Comparison of ENCODE assay signal across 2 cellular contexts in the genomic region with DNA sequence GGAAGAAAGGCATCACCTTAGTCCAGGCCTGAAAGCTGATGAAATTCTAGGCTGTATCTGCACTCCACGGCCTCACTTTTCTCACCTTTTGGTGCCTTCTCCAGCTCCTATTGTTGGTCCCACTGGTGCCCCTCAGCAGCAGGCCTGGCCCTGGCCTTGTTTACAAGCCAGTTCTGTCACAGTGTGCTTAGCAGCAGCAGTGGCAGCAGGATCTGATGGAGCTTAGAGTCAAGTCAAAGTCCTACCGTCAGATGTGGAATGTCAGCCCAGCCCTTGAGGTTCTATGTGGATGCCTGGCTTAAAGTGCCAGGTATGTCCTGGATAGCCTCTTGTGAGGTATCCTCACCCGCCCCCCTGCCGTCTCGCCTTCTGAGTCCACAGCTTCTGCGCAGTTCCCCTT.
TF ChIP-seq lines count a peak whose summit lies in the region.

No MANE protein-coding gene starts in this region.

TF ChIP-seq in K562, 482 proteins besides CTCF, POLR2A, EP300 and RAD21:
- TF ChIP-seq SPI1 (IDR thresholded peaks at IDR 0.05; ENCODE audit: borderline replicate concordance, low read depth, low read length) (peak; percentile 9; the same call in 1 of the 2 replicates), EHMT2 (IDR thresholded peaks at IDR 0.05) (no peak)

TF ChIP-seq in HepG2, 621 proteins besides CTCF, POLR2A, EP300 and RAD21 (continues in another document):
- peak; percentile 63; the same call in 1 of the 2 replicates for TF ChIP-seq ZNF292 (CRISPR knock-in tag; IDR thresholded peaks at IDR 0.05; ENCODE audit: borderline replicate concordance, low read depth)
- TF ChIP-seq, protein P1, sequence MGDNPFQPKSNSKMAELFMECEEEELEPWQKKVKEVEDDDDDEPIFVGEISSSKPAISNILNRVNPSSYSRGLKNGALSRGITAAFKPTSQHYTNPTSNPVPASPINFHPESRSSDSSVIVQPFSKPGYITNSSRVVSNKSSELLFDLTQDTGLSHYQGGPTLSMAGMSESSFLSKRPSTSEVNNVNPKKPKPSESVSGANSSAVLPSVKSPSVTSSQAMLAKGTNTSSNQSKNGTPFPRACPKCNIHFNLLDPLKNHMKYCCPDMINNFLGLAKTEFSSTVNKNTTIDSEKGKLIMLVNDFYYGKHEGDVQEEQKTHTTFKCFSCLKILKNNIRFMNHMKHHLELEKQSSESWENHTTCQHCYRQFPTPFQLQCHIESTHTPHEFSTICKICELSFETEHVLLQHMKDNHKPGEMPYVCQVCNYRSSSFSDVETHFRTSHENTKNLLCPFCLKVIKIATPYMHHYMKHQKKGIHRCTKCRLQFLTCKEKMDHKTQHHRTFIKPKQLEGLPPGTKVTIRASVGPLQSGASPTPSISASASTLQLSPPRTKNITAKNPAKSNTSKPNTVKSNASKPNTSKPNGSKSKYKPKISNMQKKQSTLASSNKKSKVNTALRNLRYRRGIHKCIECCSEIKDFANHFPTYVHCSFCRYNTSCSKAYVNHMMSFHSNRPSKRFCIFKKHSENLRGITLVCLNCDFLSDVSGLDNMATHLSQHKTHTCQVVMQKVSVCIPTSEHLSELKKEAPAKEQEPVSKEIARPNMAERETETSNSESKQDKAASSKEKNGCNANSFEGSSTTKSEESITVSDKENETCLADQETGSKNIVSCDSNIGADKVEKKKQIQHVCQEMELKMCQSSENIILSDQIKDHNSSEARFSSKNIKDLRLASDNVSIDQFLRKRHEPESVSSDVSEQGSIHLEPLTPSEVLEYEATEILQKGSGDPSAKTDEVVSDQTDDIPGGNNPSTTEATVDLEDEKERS (CRISPR knock-in tag; IDR thresholded peaks at IDR 0.05): no peak
- TF ChIP-seq ZFX (CRISPR knock-in tag; IDR thresholded peaks at IDR 0.05; ENCODE audit: low read depth): peak; percentile 64
- no peak for TF ChIP-seq ZNF567 (CRISPR knock-in tag; IDR thresholded peaks at IDR 0.05; ENCODE audit: borderline replicate concordance)
- TF ChIP-seq ZFP41 (CRISPR knock-in tag; IDR thresholded peaks at IDR 0.05; ENCODE audit: borderline replicate concordance): no peak
- no peak for TF ChIP-seq HNRNPH1 (optimal IDR thresholded peaks at IDR 0.05; ENCODE audit: low read depth, low read length)
- no peak for TF ChIP-seq CENPX (CRISPR knock-in tag; IDR thresholded peaks at IDR 0.05)
- TF ChIP-seq FOXA3 (CRISPR knock-in tag; IDR thresholded peaks at IDR 0.05): peak; percentile 55; the same call in 1 of the 2 replicates
- no peak for TF ChIP-seq DNMT3B (CRISPR knock-in tag; conservative IDR thresholded peaks at IDR 0.05)
- TF ChIP-seq TEAD3 (CRISPR knock-in tag; optimal IDR thresholded peaks at IDR 0.05; ENCODE audit: borderline replicate concordance): peak; percentile 46
- TF ChIP-seq IKZF1 (IDR thresholded peaks at IDR 0.05): no peak
- TF ChIP-seq, protein P2, sequence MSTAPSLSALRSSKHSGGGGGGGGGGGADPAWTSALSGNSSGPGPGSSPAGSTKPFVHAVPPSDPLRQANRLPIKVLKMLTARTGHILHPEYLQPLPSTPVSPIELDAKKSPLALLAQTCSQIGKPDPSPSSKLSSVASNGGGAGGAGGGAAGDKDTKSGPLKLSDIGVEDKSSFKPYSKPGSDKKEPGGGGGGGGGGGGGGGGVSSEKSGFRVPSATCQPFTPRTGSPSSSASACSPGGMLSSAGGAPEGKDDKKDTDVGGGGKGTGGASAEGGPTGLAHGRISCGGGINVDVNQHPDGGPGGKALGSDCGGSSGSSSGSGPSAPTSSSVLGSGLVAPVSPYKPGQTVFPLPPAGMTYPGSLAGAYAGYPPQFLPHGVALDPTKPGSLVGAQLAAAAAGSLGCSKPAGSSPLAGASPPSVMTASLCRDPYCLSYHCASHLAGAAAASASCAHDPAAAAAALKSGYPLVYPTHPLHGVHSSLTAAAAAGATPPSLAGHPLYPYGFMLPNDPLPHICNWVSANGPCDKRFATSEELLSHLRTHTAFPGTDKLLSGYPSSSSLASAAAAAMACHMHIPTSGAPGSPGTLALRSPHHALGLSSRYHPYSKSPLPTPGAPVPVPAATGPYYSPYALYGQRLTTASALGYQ (CRISPR knock-in tag; IDR thresholded peaks at IDR 0.05): no peak
- TF ChIP-seq, protein P3, sequence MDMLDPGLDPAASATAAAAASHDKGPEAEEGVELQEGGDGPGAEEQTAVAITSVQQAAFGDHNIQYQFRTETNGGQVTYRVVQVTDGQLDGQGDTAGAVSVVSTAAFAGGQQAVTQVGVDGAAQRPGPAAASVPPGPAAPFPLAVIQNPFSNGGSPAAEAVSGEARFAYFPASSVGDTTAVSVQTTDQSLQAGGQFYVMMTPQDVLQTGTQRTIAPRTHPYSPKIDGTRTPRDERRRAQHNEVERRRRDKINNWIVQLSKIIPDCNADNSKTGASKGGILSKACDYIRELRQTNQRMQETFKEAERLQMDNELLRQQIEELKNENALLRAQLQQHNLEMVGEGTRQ (IDR thresholded peaks at IDR 0.05; ENCODE audit: low read depth, low read length): no peak
- TF ChIP-seq, protein P3 (CRISPR knock-in tag; IDR thresholded peaks at IDR 0.05; ENCODE audit: borderline replicate concordance): no peak
- TF ChIP-seq TCF12 (IDR thresholded peaks at IDR 0.05): no peak
- no peak for TF ChIP-seq TCF12 (CRISPR knock-in tag; IDR thresholded peaks at IDR 0.05)
- TF ChIP-seq FOXA1 (IDR thresholded peaks at IDR 0.05): no peak
- peak; percentile 35; the same call in 1 of the 2 replicates for TF ChIP-seq FOXA1 (CRISPR knock-in tag; IDR thresholded peaks at IDR 0.05)
- TF ChIP-seq, protein P4, sequence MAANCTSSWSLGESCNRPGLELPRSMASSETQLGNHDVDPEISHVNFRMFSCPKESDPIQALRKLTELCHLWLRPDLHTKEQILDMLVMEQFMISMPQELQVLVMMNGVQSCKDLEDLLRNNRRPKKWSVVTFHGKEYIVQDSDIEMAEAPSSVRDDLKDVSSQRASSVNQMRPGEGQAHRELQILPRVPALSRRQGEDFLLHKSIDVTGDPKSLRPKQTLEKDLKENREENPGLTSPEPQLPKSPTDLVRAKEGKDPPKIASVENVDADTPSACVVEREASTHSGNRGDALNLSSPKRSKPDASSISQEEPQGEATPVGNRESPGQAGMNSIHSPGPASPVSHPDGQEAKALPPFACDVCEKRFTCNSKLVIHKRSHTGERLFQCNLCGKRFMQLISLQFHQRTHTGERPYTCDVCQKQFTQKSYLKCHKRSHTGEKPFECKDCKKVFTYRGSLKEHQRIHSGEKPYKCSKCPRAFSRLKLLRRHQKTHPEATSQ (CRISPR knock-in tag; IDR thresholded peaks at IDR 0.05; ENCODE audit: borderline replicate concordance): no peak
- TF ChIP-seq MIER2 (CRISPR knock-in tag; IDR thresholded peaks at IDR 0.05): 0 out of 2 replicates have a peak, but pooled peaks have one; percentile 2
- no peak for TF ChIP-seq ZNF121 (CRISPR knock-in tag; IDR thresholded peaks at IDR 0.05)
- TF ChIP-seq ZNF232 (CRISPR knock-in tag; IDR thresholded peaks at IDR 0.05; ENCODE audit: borderline replicate concordance): no peak
- no peak for TF ChIP-seq ZBTB1 (CRISPR knock-in tag; IDR thresholded peaks at IDR 0.05; ENCODE audit: borderline replicate concordance)
- no peak for TF ChIP-seq ZNF331 (CRISPR knock-in tag; IDR thresholded peaks at IDR 0.05)
- no peak for TF ChIP-seq NFIC (IDR thresholded peaks at IDR 0.05; ENCODE audit: low read length)
- no peak for TF ChIP-seq LCORL (IDR thresholded peaks at IDR 0.05)
- TF ChIP-seq LCORL (CRISPR knock-in tag; IDR thresholded peaks at IDR 0.05): no peak
- TF ChIP-seq ZNF660 (CRISPR knock-in tag; IDR thresholded peaks at IDR 0.05; ENCODE audit: borderline replicate concordance, low read depth): no peak
- TF ChIP-seq FOXO1 (CRISPR knock-in tag; IDR thresholded peaks at IDR 0.05): 0 out of 2 replicates have a peak, but pooled peaks have one; percentile 15
- TF ChIP-seq JDP2 (CRISPR knock-in tag; IDR thresholded peaks at IDR 0.05; ENCODE audit: borderline replicate concordance): no peak
- TF ChIP-seq TBL1XR1 (IDR thresholded peaks at IDR 0.05; ENCODE audit: borderline replicate concordance, low read length, partially characterized antibody): no peak
- TF ChIP-seq PLRG1 (conservative IDR thresholded peaks at IDR 0.05): no peak
- TF ChIP-seq ZMYM3 (CRISPR knock-in tag; IDR thresholded peaks at IDR 0.05): no peak
- TF ChIP-seq SNRNP70 (IDR thresholded peaks at IDR 0.05; ENCODE audit: low read depth, low read length): no peak
- no peak for TF ChIP-seq SIX1 (CRISPR knock-in tag; IDR thresholded peaks at IDR 0.05; ENCODE audit: borderline replicate concordance)
- TF ChIP-seq ZNF3 (CRISPR knock-in tag; IDR thresholded peaks at IDR 0.05): no peak
- TF ChIP-seq SAP130 (CRISPR knock-in tag; IDR thresholded peaks at IDR 0.05; ENCODE audit: low read depth): no peak
- no peak for TF ChIP-seq ZSCAN9 (CRISPR knock-in tag; IDR thresholded peaks at IDR 0.05; ENCODE audit: borderline replicate concordance)
- TF ChIP-seq, protein P5, sequence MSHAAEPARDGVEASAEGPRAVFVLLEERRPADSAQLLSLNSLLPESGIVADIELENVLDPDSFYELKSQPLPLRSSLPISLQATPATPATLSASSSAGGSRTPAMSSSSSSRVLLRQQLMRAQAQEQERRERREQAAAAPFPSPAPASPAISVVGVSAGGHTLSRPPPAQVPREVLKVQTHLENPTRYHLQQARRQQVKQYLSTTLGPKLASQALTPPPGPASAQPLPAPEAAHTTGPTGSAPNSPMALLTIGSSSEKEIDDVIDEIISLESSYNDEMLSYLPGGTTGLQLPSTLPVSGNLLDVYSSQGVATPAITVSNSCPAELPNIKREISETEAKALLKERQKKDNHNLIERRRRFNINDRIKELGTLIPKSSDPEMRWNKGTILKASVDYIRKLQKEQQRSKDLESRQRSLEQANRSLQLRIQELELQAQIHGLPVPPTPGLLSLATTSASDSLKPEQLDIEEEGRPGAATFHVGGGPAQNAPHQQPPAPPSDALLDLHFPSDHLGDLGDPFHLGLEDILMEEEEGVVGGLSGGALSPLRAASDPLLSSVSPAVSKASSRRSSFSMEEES (CRISPR knock-in tag; IDR thresholded peaks at IDR 0.05): no peak
- TF ChIP-seq, protein P6, sequence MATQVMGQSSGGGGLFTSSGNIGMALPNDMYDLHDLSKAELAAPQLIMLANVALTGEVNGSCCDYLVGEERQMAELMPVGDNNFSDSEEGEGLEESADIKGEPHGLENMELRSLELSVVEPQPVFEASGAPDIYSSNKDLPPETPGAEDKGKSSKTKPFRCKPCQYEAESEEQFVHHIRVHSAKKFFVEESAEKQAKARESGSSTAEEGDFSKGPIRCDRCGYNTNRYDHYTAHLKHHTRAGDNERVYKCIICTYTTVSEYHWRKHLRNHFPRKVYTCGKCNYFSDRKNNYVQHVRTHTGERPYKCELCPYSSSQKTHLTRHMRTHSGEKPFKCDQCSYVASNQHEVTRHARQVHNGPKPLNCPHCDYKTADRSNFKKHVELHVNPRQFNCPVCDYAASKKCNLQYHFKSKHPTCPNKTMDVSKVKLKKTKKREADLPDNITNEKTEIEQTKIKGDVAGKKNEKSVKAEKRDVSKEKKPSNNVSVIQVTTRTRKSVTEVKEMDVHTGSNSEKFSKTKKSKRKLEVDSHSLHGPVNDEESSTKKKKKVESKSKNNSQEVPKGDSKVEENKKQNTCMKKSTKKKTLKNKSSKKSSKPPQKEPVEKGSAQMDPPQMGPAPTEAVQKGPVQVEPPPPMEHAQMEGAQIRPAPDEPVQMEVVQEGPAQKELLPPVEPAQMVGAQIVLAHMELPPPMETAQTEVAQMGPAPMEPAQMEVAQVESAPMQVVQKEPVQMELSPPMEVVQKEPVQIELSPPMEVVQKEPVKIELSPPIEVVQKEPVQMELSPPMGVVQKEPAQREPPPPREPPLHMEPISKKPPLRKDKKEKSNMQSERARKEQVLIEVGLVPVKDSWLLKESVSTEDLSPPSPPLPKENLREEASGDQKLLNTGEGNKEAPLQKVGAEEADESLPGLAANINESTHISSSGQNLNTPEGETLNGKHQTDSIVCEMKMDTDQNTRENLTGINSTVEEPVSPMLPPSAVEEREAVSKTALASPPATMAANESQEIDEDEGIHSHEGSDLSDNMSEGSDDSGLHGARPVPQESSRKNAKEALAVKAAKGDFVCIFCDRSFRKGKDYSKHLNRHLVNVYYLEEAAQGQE (IDR thresholded peaks at IDR 0.05; ENCODE audit: borderline replicate concordance in 1 of 2, low read depth in 1 of 2, low read length in 2 of 2): no peak
- no peak for TF ChIP-seq PCBP1 (IDR thresholded peaks at IDR 0.05; ENCODE audit: borderline replicate concordance, low read depth, low read length)
- TF ChIP-seq, protein P7, sequence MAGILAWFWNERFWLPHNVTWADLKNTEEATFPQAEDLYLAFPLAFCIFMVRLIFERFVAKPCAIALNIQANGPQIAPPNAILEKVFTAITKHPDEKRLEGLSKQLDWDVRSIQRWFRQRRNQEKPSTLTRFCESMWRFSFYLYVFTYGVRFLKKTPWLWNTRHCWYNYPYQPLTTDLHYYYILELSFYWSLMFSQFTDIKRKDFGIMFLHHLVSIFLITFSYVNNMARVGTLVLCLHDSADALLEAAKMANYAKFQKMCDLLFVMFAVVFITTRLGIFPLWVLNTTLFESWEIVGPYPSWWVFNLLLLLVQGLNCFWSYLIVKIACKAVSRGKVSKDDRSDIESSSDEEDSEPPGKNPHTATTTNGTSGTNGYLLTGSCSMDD (CRISPR knock-in tag; IDR thresholded peaks at IDR 0.05): no peak
- no peak for TF ChIP-seq HOXA7 (CRISPR knock-in tag; IDR thresholded peaks at IDR 0.05)
- TF ChIP-seq, protein P8, sequence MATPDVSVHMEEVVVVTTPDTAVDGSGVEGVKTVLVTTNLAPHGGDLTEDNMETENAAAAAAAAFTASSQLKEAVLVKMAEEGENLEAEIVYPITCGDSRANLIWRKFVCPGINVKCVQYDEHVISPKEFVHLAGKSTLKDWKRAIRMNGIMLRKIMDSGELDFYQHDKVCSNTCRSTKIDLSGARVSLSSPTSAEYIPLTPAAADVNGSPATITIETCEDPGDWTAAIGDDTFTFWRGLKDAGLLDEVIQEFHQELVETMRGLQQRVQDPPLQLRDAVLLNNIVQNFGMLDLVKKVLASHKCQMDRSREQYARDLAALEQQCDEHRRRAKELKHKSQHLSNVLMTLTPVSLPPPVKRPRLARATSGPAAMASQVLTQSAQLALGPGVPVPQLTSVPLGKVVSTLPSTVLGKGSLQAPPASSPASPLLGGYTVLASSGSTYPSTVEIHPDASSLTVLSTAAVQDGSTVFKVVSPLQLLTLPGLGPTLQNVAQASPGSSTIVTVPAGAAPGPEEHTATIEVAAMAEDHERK (CRISPR knock-in tag; IDR thresholded peaks at IDR 0.05; ENCODE audit: low read depth): no peak
- TF ChIP-seq, protein P9, sequence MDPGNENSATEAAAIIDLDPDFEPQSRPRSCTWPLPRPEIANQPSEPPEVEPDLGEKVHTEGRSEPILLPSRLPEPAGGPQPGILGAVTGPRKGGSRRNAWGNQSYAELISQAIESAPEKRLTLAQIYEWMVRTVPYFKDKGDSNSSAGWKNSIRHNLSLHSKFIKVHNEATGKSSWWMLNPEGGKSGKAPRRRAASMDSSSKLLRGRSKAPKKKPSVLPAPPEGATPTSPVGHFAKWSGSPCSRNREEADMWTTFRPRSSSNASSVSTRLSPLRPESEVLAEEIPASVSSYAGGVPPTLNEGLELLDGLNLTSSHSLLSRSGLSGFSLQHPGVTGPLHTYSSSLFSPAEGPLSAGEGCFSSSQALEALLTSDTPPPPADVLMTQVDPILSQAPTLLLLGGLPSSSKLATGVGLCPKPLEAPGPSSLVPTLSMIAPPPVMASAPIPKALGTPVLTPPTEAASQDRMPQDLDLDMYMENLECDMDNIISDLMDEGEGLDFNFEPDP (CRISPR knock-in tag; conservative IDR thresholded peaks at IDR 0.05): no peak
- TF ChIP-seq PAX8 (CRISPR knock-in tag; IDR thresholded peaks at IDR 0.05; ENCODE audit: borderline replicate concordance): 0 out of 2 replicates have a peak, but pooled peaks have one; percentile 51
- no peak for TF ChIP-seq KLF6 (CRISPR knock-in tag; IDR thresholded peaks at IDR 0.05)
